20 cellular contexts compared by ENCODE assay signal in genomic region chr7:132092106-132092505, GRCh38.
DNase-seq lines count a peak whose midpoint lies in the region; ATAC-seq, FAIRE-seq and TF ChIP-seq lines count a peak whose summit lies in the region.
"Had no signal": no experiment of that assay in that cellular context is flagged by ENCODE, and none has a peak within 500 bp of the region (broad histone marks: within the 10 kb centered on the region; RNA-seq: fewer than 3 reads in every experiment).

No MANE protein-coding gene starts in this region.

- DNase-seq in D721Med (ENCODE audit: insufficient read length, low spot score): no peak
- DNase-seq in DMS79 (lab: John Stamatoyannopoulos, UW): peak; percentile 23
- DNase-seq in NCI-H510A (lab: John Stamatoyannopoulos, UW): peak; percentile 71
- no peak for DNase-seq in foreskin keratinocyte
- no peak for DNase-seq in superior temporal gyrus (ENCODE audit: extremely low spot score)
- no peak for DNase-seq in stimulated activated naive CD4-positive, alpha-beta T cell treated with Interleukin-2 at 50 U/mL for 16 hours (lab: John Stamatoyannopoulos, UW)
- DNase-seq: ACHN, AML-193, Caco-2, IMR-90, Kasumi-1, NCI-H1105, NCI-H1930, NCI-H226, SHP77, SK-N-SH, T-cell had no signal

- TF ChIP-seq CTCF in D721Med (IDR thresholded peaks at IDR 0.05; ENCODE audit: insufficient read depth, missing control alignments): no peak
- no peak for TF ChIP-seq CTCF in foreskin keratinocyte (conservative IDR thresholded peaks at IDR 0.05)

- H3K4me1 ChIP-seq in foreskin keratinocyte: no peaks in the 10 kb centered on the region
- H3K4me1 ChIP-seq: Caco-2, HAP-1 had no signal

- H3K27ac ChIP-seq in foreskin keratinocyte: no peak overlapping the region

- peak; percentile 61 for FAIRE-seq in D721Med (lab: Jason Lieb, UNC)
- FAIRE-seq: RCC 7860 had no signal

- ATAC-seq in foreskin keratinocyte: peak; percentile 66
- no peak for ATAC-seq in HG03354 (IDR thresholded peaks at IDR 0.05; ENCODE audit: poor library complexity, severe bottlenecking, unreplicated experiment)
- ATAC-seq: T-cell had no signal

- H3K27me3 ChIP-seq in foreskin keratinocyte: peaks cover 54% of the 10 kb centered on the region

Comparison
In these comparisons a context has a peak if more than half of its experiments do, and no peak if none do; other contexts are left out.
1. DNase-seq: peak in DMS79 (single experiment) and NCI-H510A (single experiment); none in D721Med (single experiment), foreskin keratinocyte (0 of 2), superior temporal gyrus (single experiment) and stimulated activated naive CD4-positive, alpha-beta T cell treated with Interleukin-2 at 50 U/mL for 16 hours (single experiment).